ENCODE assay signal across 1 cellular context in the genomic region with DNA sequence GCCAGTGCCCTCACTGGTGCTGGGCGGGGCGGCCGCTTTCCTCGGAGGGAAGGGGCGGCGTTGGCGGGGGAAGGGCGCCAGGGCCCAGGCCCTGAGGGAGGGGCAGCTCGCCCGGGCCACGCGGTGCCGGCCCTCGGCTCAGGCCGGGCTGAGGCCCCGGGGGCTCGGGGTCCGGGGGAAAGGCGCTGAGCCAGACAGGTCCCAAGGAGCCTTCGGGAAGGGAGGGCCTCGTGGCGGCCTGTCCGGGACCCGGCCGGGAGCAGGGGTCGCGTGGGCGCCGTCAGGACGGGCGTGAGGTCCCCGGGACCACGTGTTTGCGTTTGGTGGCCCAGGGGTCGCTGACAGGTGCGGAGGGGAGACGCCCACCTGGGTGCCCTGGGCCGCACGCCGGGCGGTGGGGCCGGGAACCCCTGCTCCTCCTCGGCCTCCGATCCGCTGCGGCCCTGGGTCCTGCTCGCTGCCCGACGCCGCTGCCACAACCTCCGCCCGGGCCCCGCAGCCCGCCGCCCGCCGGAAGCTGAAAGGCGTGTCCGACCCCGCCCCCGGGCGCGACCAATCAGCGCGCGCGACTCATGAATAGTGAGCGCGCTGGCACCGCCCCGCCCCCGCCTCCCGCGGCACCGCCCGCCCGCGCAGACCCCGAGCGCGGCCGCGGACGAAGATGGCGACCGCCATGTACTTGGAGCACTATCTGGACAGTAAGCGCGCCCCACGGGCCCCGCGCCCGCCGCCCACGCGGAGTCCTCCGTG.
TF ChIP-seq lines count a peak whose summit lies in the region.

A gene (plus strand): TSS at position 635 of the 750 bp plus-strand sequence. CDS start 27 bp downstream, at position 662.

TF ChIP-seq in WTC11, 78 proteins besides CTCF, POLR2A, EP300 and RAD21 (continued from another document and continues in another):
- TF ChIP-seq, protein P1, sequence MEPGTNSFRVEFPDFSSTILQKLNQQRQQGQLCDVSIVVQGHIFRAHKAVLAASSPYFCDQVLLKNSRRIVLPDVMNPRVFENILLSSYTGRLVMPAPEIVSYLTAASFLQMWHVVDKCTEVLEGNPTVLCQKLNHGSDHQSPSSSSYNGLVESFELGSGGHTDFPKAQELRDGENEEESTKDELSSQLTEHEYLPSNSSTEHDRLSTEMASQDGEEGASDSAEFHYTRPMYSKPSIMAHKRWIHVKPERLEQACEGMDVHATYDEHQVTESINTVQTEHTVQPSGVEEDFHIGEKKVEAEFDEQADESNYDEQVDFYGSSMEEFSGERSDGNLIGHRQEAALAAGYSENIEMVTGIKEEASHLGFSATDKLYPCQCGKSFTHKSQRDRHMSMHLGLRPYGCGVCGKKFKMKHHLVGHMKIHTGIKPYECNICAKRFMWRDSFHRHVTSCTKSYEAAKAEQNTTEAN (CRISPR knock-in tag; IDR thresholded peaks at IDR 0.05): peak; percentile 85
- TF ChIP-seq, protein P2, sequence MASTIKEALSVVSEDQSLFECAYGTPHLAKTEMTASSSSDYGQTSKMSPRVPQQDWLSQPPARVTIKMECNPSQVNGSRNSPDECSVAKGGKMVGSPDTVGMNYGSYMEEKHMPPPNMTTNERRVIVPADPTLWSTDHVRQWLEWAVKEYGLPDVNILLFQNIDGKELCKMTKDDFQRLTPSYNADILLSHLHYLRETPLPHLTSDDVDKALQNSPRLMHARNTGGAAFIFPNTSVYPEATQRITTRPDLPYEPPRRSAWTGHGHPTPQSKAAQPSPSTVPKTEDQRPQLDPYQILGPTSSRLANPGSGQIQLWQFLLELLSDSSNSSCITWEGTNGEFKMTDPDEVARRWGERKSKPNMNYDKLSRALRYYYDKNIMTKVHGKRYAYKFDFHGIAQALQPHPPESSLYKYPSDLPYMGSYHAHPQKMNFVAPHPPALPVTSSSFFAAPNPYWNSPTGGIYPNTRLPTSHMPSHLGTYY (CRISPR knock-in tag; IDR thresholded peaks at IDR 0.05): no peak
- no peak for TF ChIP-seq ZNF138 (CRISPR knock-in tag; conservative IDR thresholded peaks at IDR 0.05)
- peak; percentile 25; the same call in 1 of the 2 replicates for TF ChIP-seq TEAD1 (CRISPR knock-in tag; IDR thresholded peaks at IDR 0.05)
- TF ChIP-seq, protein P3, sequence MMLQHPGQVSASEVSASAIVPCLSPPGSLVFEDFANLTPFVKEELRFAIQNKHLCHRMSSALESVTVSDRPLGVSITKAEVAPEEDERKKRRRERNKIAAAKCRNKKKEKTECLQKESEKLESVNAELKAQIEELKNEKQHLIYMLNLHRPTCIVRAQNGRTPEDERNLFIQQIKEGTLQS (CRISPR knock-in tag; conservative IDR thresholded peaks at IDR 0.05): no peak
- TF ChIP-seq SOX15 (CRISPR knock-in tag; IDR thresholded peaks at IDR 0.05): no peak
- TF ChIP-seq, protein P4, sequence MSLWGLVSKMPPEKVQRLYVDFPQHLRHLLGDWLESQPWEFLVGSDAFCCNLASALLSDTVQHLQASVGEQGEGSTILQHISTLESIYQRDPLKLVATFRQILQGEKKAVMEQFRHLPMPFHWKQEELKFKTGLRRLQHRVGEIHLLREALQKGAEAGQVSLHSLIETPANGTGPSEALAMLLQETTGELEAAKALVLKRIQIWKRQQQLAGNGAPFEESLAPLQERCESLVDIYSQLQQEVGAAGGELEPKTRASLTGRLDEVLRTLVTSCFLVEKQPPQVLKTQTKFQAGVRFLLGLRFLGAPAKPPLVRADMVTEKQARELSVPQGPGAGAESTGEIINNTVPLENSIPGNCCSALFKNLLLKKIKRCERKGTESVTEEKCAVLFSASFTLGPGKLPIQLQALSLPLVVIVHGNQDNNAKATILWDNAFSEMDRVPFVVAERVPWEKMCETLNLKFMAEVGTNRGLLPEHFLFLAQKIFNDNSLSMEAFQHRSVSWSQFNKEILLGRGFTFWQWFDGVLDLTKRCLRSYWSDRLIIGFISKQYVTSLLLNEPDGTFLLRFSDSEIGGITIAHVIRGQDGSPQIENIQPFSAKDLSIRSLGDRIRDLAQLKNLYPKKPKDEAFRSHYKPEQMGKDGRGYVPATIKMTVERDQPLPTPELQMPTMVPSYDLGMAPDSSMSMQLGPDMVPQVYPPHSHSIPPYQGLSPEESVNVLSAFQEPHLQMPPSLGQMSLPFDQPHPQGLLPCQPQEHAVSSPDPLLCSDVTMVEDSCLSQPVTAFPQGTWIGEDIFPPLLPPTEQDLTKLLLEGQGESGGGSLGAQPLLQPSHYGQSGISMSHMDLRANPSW (CRISPR knock-in tag; conservative IDR thresholded peaks at IDR 0.05; ENCODE audit: low read depth): no peak
- TF ChIP-seq, protein P5, sequence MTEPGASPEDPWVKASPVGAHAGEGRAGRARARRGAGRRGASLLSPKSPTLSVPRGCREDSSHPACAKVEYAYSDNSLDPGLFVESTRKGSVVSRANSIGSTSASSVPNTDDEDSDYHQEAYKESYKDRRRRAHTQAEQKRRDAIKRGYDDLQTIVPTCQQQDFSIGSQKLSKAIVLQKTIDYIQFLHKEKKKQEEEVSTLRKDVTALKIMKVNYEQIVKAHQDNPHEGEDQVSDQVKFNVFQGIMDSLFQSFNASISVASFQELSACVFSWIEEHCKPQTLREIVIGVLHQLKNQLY (CRISPR knock-in tag; IDR thresholded peaks at IDR 0.05): peak; percentile 51; the same call in 1 of the 2 replicates
- TF ChIP-seq NFYB (CRISPR knock-in tag; conservative IDR thresholded peaks at IDR 0.05; ENCODE audit: low read depth): peak; percentile 63
- TF ChIP-seq, protein P6, sequence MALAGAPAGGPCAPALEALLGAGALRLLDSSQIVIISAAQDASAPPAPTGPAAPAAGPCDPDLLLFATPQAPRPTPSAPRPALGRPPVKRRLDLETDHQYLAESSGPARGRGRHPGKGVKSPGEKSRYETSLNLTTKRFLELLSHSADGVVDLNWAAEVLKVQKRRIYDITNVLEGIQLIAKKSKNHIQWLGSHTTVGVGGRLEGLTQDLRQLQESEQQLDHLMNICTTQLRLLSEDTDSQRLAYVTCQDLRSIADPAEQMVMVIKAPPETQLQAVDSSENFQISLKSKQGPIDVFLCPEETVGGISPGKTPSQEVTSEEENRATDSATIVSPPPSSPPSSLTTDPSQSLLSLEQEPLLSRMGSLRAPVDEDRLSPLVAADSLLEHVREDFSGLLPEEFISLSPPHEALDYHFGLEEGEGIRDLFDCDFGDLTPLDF (CRISPR knock-in tag; IDR thresholded peaks at IDR 0.05): no peak
- TF ChIP-seq, protein P7, sequence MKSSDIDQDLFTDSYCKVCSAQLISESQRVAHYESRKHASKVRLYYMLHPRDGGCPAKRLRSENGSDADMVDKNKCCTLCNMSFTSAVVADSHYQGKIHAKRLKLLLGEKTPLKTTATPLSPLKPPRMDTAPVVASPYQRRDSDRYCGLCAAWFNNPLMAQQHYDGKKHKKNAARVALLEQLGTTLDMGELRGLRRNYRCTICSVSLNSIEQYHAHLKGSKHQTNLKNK (CRISPR knock-in tag; IDR thresholded peaks at IDR 0.05): peak; percentile 76; the same call in 1 of the 2 replicates
- TF ChIP-seq, protein P8, sequence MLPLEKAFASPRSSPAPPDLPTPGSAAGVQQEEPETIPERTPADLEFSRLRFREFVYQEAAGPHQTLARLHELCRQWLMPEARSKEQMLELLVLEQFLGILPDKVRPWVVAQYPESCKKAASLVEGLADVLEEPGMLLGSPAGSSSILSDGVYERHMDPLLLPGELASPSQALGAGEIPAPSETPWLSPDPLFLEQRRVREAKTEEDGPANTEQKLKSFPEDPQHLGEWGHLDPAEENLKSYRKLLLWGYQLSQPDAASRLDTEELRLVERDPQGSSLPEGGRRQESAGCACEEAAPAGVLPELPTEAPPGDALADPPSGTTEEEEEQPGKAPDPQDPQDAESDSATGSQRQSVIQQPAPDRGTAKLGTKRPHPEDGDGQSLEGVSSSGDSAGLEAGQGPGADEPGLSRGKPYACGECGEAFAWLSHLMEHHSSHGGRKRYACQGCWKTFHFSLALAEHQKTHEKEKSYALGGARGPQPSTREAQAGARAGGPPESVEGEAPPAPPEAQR (CRISPR knock-in tag; IDR thresholded peaks at IDR 0.05): no peak
- no peak for TF ChIP-seq ZNF423 (CRISPR knock-in tag; IDR thresholded peaks at IDR 0.05)
- TF ChIP-seq, protein P9, sequence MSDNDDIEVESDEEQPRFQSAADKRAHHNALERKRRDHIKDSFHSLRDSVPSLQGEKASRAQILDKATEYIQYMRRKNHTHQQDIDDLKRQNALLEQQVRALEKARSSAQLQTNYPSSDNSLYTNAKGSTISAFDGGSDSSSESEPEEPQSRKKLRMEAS (CRISPR knock-in tag; IDR thresholded peaks at IDR 0.05): peak; percentile 93
- TF ChIP-seq, protein P10, sequence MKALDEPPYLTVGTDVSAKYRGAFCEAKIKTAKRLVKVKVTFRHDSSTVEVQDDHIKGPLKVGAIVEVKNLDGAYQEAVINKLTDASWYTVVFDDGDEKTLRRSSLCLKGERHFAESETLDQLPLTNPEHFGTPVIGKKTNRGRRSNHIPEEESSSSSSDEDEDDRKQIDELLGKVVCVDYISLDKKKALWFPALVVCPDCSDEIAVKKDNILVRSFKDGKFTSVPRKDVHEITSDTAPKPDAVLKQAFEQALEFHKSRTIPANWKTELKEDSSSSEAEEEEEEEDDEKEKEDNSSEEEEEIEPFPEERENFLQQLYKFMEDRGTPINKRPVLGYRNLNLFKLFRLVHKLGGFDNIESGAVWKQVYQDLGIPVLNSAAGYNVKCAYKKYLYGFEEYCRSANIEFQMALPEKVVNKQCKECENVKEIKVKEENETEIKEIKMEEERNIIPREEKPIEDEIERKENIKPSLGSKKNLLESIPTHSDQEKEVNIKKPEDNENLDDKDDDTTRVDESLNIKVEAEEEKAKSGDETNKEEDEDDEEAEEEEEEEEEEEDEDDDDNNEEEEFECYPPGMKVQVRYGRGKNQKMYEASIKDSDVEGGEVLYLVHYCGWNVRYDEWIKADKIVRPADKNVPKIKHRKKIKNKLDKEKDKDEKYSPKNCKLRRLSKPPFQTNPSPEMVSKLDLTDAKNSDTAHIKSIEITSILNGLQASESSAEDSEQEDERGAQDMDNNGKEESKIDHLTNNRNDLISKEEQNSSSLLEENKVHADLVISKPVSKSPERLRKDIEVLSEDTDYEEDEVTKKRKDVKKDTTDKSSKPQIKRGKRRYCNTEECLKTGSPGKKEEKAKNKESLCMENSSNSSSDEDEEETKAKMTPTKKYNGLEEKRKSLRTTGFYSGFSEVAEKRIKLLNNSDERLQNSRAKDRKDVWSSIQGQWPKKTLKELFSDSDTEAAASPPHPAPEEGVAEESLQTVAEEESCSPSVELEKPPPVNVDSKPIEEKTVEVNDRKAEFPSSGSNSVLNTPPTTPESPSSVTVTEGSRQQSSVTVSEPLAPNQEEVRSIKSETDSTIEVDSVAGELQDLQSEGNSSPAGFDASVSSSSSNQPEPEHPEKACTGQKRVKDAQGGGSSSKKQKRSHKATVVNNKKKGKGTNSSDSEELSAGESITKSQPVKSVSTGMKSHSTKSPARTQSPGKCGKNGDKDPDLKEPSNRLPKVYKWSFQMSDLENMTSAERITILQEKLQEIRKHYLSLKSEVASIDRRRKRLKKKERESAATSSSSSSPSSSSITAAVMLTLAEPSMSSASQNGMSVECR (CRISPR knock-in tag; IDR thresholded peaks at IDR 0.05; ENCODE audit: borderline replicate concordance): no peak
- no peak for TF ChIP-seq NR1H2 (CRISPR knock-in tag; IDR thresholded peaks at IDR 0.05)
- TF ChIP-seq, protein P11, sequence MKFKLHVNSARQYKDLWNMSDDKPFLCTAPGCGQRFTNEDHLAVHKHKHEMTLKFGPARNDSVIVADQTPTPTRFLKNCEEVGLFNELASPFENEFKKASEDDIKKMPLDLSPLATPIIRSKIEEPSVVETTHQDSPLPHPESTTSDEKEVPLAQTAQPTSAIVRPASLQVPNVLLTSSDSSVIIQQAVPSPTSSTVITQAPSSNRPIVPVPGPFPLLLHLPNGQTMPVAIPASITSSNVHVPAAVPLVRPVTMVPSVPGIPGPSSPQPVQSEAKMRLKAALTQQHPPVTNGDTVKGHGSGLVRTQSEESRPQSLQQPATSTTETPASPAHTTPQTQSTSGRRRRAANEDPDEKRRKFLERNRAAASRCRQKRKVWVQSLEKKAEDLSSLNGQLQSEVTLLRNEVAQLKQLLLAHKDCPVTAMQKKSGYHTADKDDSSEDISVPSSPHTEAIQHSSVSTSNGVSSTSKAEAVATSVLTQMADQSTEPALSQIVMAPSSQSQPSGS (CRISPR knock-in tag; IDR thresholded peaks at IDR 0.05; ENCODE audit: borderline replicate concordance, low read depth): no peak
- TF ChIP-seq, protein P12, sequence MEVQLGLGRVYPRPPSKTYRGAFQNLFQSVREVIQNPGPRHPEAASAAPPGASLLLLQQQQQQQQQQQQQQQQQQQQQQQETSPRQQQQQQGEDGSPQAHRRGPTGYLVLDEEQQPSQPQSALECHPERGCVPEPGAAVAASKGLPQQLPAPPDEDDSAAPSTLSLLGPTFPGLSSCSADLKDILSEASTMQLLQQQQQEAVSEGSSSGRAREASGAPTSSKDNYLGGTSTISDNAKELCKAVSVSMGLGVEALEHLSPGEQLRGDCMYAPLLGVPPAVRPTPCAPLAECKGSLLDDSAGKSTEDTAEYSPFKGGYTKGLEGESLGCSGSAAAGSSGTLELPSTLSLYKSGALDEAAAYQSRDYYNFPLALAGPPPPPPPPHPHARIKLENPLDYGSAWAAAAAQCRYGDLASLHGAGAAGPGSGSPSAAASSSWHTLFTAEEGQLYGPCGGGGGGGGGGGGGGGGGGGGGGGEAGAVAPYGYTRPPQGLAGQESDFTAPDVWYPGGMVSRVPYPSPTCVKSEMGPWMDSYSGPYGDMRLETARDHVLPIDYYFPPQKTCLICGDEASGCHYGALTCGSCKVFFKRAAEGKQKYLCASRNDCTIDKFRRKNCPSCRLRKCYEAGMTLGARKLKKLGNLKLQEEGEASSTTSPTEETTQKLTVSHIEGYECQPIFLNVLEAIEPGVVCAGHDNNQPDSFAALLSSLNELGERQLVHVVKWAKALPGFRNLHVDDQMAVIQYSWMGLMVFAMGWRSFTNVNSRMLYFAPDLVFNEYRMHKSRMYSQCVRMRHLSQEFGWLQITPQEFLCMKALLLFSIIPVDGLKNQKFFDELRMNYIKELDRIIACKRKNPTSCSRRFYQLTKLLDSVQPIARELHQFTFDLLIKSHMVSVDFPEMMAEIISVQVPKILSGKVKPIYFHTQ (CRISPR knock-in tag; IDR thresholded peaks at IDR 0.05): no peak
- TF ChIP-seq, protein P13, sequence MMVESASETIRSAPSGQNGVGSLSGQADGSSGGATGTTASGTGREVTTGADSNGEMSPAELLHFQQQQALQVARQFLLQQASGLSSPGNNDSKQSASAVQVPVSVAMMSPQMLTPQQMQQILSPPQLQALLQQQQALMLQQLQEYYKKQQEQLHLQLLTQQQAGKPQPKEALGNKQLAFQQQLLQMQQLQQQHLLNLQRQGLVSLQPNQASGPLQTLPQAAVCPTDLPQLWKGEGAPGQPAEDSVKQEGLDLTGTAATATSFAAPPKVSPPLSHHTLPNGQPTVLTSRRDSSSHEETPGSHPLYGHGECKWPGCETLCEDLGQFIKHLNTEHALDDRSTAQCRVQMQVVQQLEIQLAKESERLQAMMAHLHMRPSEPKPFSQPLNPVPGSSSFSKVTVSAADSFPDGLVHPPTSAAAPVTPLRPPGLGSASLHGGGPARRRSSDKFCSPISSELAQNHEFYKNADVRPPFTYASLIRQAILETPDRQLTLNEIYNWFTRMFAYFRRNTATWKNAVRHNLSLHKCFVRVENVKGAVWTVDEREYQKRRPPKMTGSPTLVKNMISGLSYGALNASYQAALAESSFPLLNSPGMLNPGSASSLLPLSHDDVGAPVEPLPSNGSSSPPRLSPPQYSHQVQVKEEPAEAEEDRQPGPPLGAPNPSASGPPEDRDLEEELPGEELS (CRISPR knock-in tag; IDR thresholded peaks at IDR 0.05): no peak; the same call in 1 of the 2 replicates
- no peak for TF ChIP-seq ZNF219 (CRISPR knock-in tag; IDR thresholded peaks at IDR 0.05; ENCODE audit: borderline replicate concordance)
- TF ChIP-seq FOXK1 (CRISPR knock-in tag; IDR thresholded peaks at IDR 0.05): peak; percentile 28; the same call in 1 of the 2 replicates
